ENCODE assay signal across 21 cellular contexts in the genomic region with DNA sequence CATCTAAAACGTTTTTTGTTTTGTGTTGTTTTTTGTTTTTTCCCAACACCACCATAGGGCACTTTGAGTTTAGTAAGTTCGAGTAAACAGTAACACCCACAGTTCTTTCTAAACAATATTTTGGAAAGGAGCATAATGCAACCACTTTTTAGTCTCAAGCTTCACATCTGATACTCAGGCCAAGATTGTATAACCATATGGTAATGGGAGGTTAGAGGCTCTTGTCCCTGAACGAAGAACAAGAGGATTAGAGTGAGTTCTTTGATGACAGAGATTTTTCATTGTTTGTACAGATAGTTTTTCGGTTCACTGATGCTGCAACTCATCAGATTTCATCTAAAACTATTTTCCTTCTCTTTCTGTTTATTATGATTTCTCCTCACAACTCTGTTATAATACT.
"Had no signal": no experiment of that assay in that cellular context is flagged by ENCODE, and none has a peak within 500 bp of the region (broad histone marks: within the 10 kb centered on the region; RNA-seq: fewer than 3 reads in every experiment).

No MANE protein-coding gene starts in this region.

- H3K4me3 ChIP-seq: hepatocyte, left ventricle myocardium inferior, right lobe of liver, smooth muscle cell, transverse colon, vagina had no signal

- ATAC-seq: effector memory CD8-positive, alpha-beta T cell; natural killer cell; right lobe of liver; stimulated activated naive CD8-positive, alpha-beta T cell treated with anti-CD3 and anti-CD28 coated beads, Interleukin-15, Interleukin-2, amounts not matched to agents 100 U/mL and 50 U/mL, for 24 hours had no signal

- DNase-seq: activated CD4-positive, alpha-beta T cell treated with anti-CD3 and anti-CD28 coated beads, Interleukin-2, amount 10 ng/mL, durations not matched to agents 7 days and 5 days; activated CD4-positive, CD25-positive, alpha-beta regulatory T cell; activated naive CD8-positive, alpha-beta T cell treated with anti-CD3 and anti-CD28 coated beads, Interleukin-2, amount 10 ng/mL, durations not matched to agents 7 days and 5 days; anterior cingulate cortex; brain microvascular endothelial cell; effector memory CD8-positive, alpha-beta T cell; kidney; left ventricle myocardium inferior; natural killer cell; right lobe of liver; stimulated activated CD4-positive, alpha-beta T cell treated with anti-CD3 and anti-CD28 coated beads, Interleukin-4, amount 100 ng/mL, for 4 hours; stimulated activated CD8-positive, alpha-beta memory T cell treated with anti-CD3 and anti-CD28 coated beads, Interleukin-4, amount 100 ng/mL, for 48 hours; stimulated activated naive CD8-positive, alpha-beta T cell treated with anti-CD3 and anti-CD28 coated beads, Interleukin-15, Interleukin-2, amounts not matched to agents 100 U/mL and 50 U/mL, for 24 hours; T-helper 2 cell; transverse colon had no signal

- H3K9me3 Mint-ChIP-seq: activated CD4-positive, alpha-beta T cell treated with anti-CD3 and anti-CD28 coated beads, Interleukin-2, amount 10 ng/mL, durations not matched to agents 7 days and 5 days; activated naive CD8-positive, alpha-beta T cell treated with anti-CD3 and anti-CD28 coated beads, Interleukin-2, amount 10 ng/mL, durations not matched to agents 7 days and 5 days; central memory CD8-positive, alpha-beta T cell; dendritic cell treated with granulocyte-macrophage colony-stimulating factor and Interleukin-4, amounts not matched to agents 40 ng/mL and 50 ng/mL, for 4 days; effector memory CD8-positive, alpha-beta T cell; memory B cell; natural killer cell had no signal

- H3K27me3 Mint-ChIP-seq: activated CD4-positive, alpha-beta T cell treated with anti-CD3 and anti-CD28 coated beads, Interleukin-2, amount 10 ng/mL, durations not matched to agents 7 days and 5 days; activated naive CD8-positive, alpha-beta T cell treated with anti-CD3 and anti-CD28 coated beads, Interleukin-2, amount 10 ng/mL, durations not matched to agents 7 days and 5 days; central memory CD8-positive, alpha-beta T cell; dendritic cell treated with granulocyte-macrophage colony-stimulating factor and Interleukin-4, amounts not matched to agents 40 ng/mL and 50 ng/mL, for 4 days; effector memory CD8-positive, alpha-beta T cell; memory B cell had no signal

- H3K27ac Mint-ChIP-seq: activated CD4-positive, alpha-beta T cell treated with anti-CD3 and anti-CD28 coated beads, Interleukin-2, amount 10 ng/mL, durations not matched to agents 7 days and 5 days; activated naive CD8-positive, alpha-beta T cell treated with anti-CD3 and anti-CD28 coated beads, Interleukin-2, amount 10 ng/mL, durations not matched to agents 7 days and 5 days; dendritic cell treated with granulocyte-macrophage colony-stimulating factor and Interleukin-4, amounts not matched to agents 40 ng/mL and 50 ng/mL, for 4 days; effector memory CD8-positive, alpha-beta T cell; memory B cell; natural killer cell had no signal

- H3K4me1 Mint-ChIP-seq: activated naive CD8-positive, alpha-beta T cell treated with anti-CD3 and anti-CD28 coated beads, Interleukin-2, amount 10 ng/mL, durations not matched to agents 7 days and 5 days had no signal

- H3K36me3 Mint-ChIP-seq: memory B cell, natural killer cell had no signal

- H3K4me3 Mint-ChIP-seq: activated CD4-positive, alpha-beta T cell treated with anti-CD3 and anti-CD28 coated beads, Interleukin-2, amount 10 ng/mL, durations not matched to agents 7 days and 5 days; activated naive CD8-positive, alpha-beta T cell treated with anti-CD3 and anti-CD28 coated beads, Interleukin-2, amount 10 ng/mL, durations not matched to agents 7 days and 5 days; central memory CD8-positive, alpha-beta T cell; dendritic cell treated with granulocyte-macrophage colony-stimulating factor and Interleukin-4, amounts not matched to agents 40 ng/mL and 50 ng/mL, for 4 days; effector memory CD8-positive, alpha-beta T cell; memory B cell; natural killer cell had no signal
